11 cellular contexts compared by ENCODE assay signal in the genomic region with DNA sequence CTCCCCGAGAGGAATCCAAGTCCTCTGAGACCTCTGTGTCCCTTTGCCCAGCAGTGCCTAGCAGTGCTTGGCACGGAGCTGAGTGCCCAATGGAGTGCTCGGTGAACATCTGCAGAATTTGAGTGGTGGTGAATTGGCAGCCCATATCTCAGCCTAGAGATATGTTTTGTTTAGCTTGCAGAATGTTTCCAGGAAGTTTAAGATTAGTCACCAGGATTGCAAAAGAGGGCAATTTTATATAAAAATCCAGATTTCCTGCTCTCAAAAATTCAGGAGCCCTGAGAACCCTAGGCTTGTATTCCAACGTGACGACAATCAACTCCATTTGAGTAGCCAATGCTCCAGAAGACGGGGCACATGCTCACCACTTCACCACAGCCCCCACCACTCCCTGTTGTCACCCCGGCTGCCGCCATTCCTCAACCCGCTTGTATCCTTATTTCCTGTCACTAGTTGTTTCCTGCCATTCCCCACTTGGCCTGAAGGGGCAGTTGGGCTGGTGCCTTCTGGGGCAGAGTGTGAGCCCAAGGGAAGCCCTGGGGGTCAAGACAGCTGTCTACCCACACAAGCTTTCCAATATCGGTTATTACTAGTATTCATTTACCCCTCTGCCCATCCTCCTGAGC.
A peak's percentile ranks its signal among the peaks of the same experiment; 100 is the strongest.
DNase-seq lines count a peak whose midpoint lies in the region; ATAC-seq and TF ChIP-seq lines count a peak whose summit lies in the region.
"Had no signal": no experiment of that assay in that cellular context is flagged by ENCODE, and none has a peak within 500 bp of the region (broad histone marks: within the 10 kb centered on the region; RNA-seq: fewer than 3 reads in every experiment).

No MANE protein-coding gene starts in this region.

- no peak overlapping the region for H3K4me2 ChIP-seq in SK-N-SH

- TF ChIP-seq RAD21 in SK-N-SH (IDR thresholded peaks at IDR 0.05; ENCODE audit: low read length) = no peak

- no peak overlapping the region for H3K9ac ChIP-seq in SK-N-SH

- H3K4me1 ChIP-seq in A673 (ENCODE audit: insufficient read depth, low read length, poor library complexity, severe bottlenecking) (no peaks in the 10 kb centered on the region), SK-N-SH (ENCODE audit: control insufficient read depth in 1 of 2, insufficient read depth in 2 of 2, low read depth in 1 of 2, low read length in 1 of 2) (peaks cover 0 to 20% of the 10 kb centered on the region in 2 experiments; a peak in 1 of 4 replicates)

- POLR2A ChIA-PET in A673 (lab: Charles Lee; ENCODE audit: low non-redundant PET) = no interaction called here
- POLR2A ChIA-PET in SK-N-SH (lab: Yijun Ruan, JAX) = no interaction called here

- TF ChIP-seq EP300 in SK-N-SH (IDR thresholded peaks at IDR 0.05; ENCODE audit: borderline replicate concordance in 1 of 2, low read depth in 1 of 2, low read length in 1 of 2) = no peak

- no peaks in the 10 kb centered on the region for H3K36me3 ChIP-seq in A673 (ENCODE audit: insufficient read depth, low read length, poor library complexity, severe bottlenecking)
- no peaks in the 10 kb centered on the region for H3K36me3 ChIP-seq in SK-N-SH (replicated peaks in 1 of 2; ENCODE audit: control insufficient read depth in 1 of 2, insufficient read depth in 2 of 2, low read length in 1 of 2)

- H3K4me3 ChIP-seq in A673 (ENCODE audit: low read depth, low read length, poor library complexity, severe bottlenecking) = no peak overlapping the region
- H3K4me3 ChIP-seq in SK-N-SH (ENCODE audit: low read depth in 2 of 2, low read length in 1 of 2) = no peak overlapping the region

- no peaks in the 10 kb centered on the region for H3K79me2 ChIP-seq in SK-N-SH (ENCODE audit: insufficient read depth)

- H3K27ac Mint-ChIP-seq in activated CD8-positive, alpha-beta memory T cell treated with anti-CD3 and anti-CD28 coated beads, Interleukin-2, amount 10 ng/mL, durations not matched to agents 7 days and 5 days = no peak overlapping the region
- no peak overlapping the region for H3K27ac Mint-ChIP-seq in activated naive CD4-positive, alpha-beta T cell treated with anti-CD3 and anti-CD28 coated beads, Interleukin-2, amount 50 U/mL, for 72 hours

- H3K27me3 ChIP-seq in A673 (replicated peaks; ENCODE audit: insufficient read depth, low read depth, low read length, poor library complexity) (no peaks in the 10 kb centered on the region), SK-N-SH (ENCODE audit: insufficient read depth) (peaks cover 5% of the 10 kb centered on the region)

- H4K20me1 ChIP-seq in SK-N-SH (ENCODE audit: insufficient read depth) = no peaks in the 10 kb centered on the region

- no peak overlapping the region for H3K27ac ChIP-seq in A673 (ENCODE audit: low read depth, low read length, poor library complexity, severe bottlenecking)
- H3K27ac ChIP-seq in SK-N-SH (ENCODE audit: low read depth in 2 of 2, low read length in 1 of 2) = no peak overlapping the region

- no peak overlapping the region for H2AFZ ChIP-seq in SK-N-SH (ENCODE audit: low read depth)

- CTCF ChIA-PET in A673 (lab: Charles Lee) (no interaction called here), SK-N-SH (lab: Yijun Ruan, JAX) (interaction anchor here (1.0 to 2.9 kb wide), 9 partner anchors 9 to 161 kb away, joined by 3 to 27 read pairs (median 4); a partner anchor contains a TSS)
- CTCF ChIA-PET in activated CD8-positive, alpha-beta memory T cell treated with anti-CD3 and anti-CD28 coated beads, Interleukin-2, amount 10 ng/mL, durations not matched to agents 7 days and 5 days (lab: Charles Lee) = no interaction called here

- DNase-seq in A673 (ENCODE audit: low spot score) = peak; percentile 33
- peak; percentile 9 for DNase-seq in GM13977 (ENCODE audit: low spot score)
- DNase-seq in SK-N-SH = no peak
- DNase-seq in hepatic stellate cell (ENCODE audit: low spot score) = peak; percentile 63
- no peak for DNase-seq in activated CD8-positive, alpha-beta memory T cell treated with anti-CD3 and anti-CD28 coated beads, Interleukin-2, amount 10 ng/mL, durations not matched to agents 7 days and 5 days
- DNase-seq in activated naive CD4-positive, alpha-beta T cell treated with anti-CD3 and anti-CD28 coated beads, Interleukin-2, amount 50 U/mL, for 72 hours (ENCODE audit: low spot score in 2 of 2) = no peak
- DNase-seq: DMS153, GOT3, midbrain had no signal

- H3K9me3 ChIP-seq in A673 (ENCODE audit: low read depth, low read length, poor library complexity, severe bottlenecking) (no peaks in the 10 kb centered on the region), SK-N-SH (no peaks in the 10 kb centered on the region)

- in situ Hi-C loops in GM13977 (cut with MboI; ENCODE audit: low pct_unique_long_range_greater_than_20kb, low sequenced_read_pairs, unreplicated experiment) = no loop called here

- no peaks in the 10 kb centered on the region for H3K9me2 ChIP-seq in SK-N-SH

- no peaks in the 10 kb centered on the region for H3K27me3 Mint-ChIP-seq in activated CD8-positive, alpha-beta memory T cell treated with anti-CD3 and anti-CD28 coated beads, Interleukin-2, amount 10 ng/mL, durations not matched to agents 7 days and 5 days

- H3F3A ChIP-seq in SK-N-SH (replicated peaks; ENCODE audit: insufficient read depth) = no peaks in the 10 kb centered on the region

- no TSS peak for BruUV-seq in A673 (replicated peaks; lab: Mats Ljungman, UMichigan)

- TF ChIP-seq CTCF in A673 (conservative IDR thresholded peaks at IDR 0.05; ENCODE audit: low read depth, low read length) = peak; percentile 32
- TF ChIP-seq CTCF in GM13977 (IDR thresholded peaks at IDR 0.05; ENCODE audit: extremely low read depth, insufficient read depth, missing control alignments) = peak; percentile 34
- peak; percentile 48 for TF ChIP-seq CTCF in SK-N-SH (IDR thresholded peaks at IDR 0.05)

- no peaks in the 10 kb centered on the region for H3K4me1 Mint-ChIP-seq in activated CD8-positive, alpha-beta memory T cell treated with anti-CD3 and anti-CD28 coated beads, Interleukin-2, amount 10 ng/mL, durations not matched to agents 7 days and 5 days

- H3K4me3 Mint-ChIP-seq in activated CD8-positive, alpha-beta memory T cell treated with anti-CD3 and anti-CD28 coated beads, Interleukin-2, amount 10 ng/mL, durations not matched to agents 7 days and 5 days = no peak overlapping the region

- intact Hi-C loops in A673 (cut with micrococcal nuclease; ENCODE audit: unreplicated experiment) = no loop called here

- WGBS in SK-N-SH (ENCODE audit: low lambda C conversion rate) = 37% methylated on average over 9 of the region's 10 CpGs

- ATAC-seq in HG03135 (IDR thresholded peaks at IDR 0.05; ENCODE audit: unreplicated experiment) = no peak
- no peak for ATAC-seq in activated CD8-positive, alpha-beta memory T cell treated with anti-CD3 and anti-CD28 coated beads, Interleukin-2, amount 10 ng/mL, durations not matched to agents 7 days and 5 days
- ATAC-seq in activated naive CD4-positive, alpha-beta T cell treated with anti-CD3 and anti-CD28 coated beads, Interleukin-2, amount 50 U/mL, for 72 hours = no peak
- ATAC-seq in HG03432 (IDR thresholded peaks at IDR 0.05; ENCODE audit: unreplicated experiment) = no peak

- H3K36me3 Mint-ChIP-seq in activated CD8-positive, alpha-beta memory T cell treated with anti-CD3 and anti-CD28 coated beads, Interleukin-2, amount 10 ng/mL, durations not matched to agents 7 days and 5 days = no peaks in the 10 kb centered on the region
- H3K36me3 Mint-ChIP-seq in activated naive CD4-positive, alpha-beta T cell treated with anti-CD3 and anti-CD28 coated beads, Interleukin-2, amount 50 U/mL, for 72 hours = no peaks in the 10 kb centered on the region

- H3K9me3 Mint-ChIP-seq in activated CD8-positive, alpha-beta memory T cell treated with anti-CD3 and anti-CD28 coated beads, Interleukin-2, amount 10 ng/mL, durations not matched to agents 7 days and 5 days (ENCODE audit: low read depth) = no peaks in the 10 kb centered on the region
- H3K9me3 Mint-ChIP-seq in activated naive CD4-positive, alpha-beta T cell treated with anti-CD3 and anti-CD28 coated beads, Interleukin-2, amount 50 U/mL, for 72 hours = no peaks in the 10 kb centered on the region

TF ChIP-seq in SK-N-SH, 30 proteins besides CTCF, POLR2A, EP300 and RAD21:
- no peak for TF ChIP-seq MXI1 (IDR thresholded peaks at IDR 0.05; ENCODE audit: low read depth, low read length)
- TF ChIP-seq, protein P1, sequence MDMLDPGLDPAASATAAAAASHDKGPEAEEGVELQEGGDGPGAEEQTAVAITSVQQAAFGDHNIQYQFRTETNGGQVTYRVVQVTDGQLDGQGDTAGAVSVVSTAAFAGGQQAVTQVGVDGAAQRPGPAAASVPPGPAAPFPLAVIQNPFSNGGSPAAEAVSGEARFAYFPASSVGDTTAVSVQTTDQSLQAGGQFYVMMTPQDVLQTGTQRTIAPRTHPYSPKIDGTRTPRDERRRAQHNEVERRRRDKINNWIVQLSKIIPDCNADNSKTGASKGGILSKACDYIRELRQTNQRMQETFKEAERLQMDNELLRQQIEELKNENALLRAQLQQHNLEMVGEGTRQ (IDR thresholded peaks at IDR 0.05; ENCODE audit: borderline replicate concordance, low read depth, low read length) = no peak
- TF ChIP-seq MEF2A (IDR thresholded peaks at IDR 0.05; ENCODE audit: borderline replicate concordance, low read depth) = no peak
- no peak for TF ChIP-seq NRF1 (IDR thresholded peaks at IDR 0.05; ENCODE audit: low read depth, low read length)
- TF ChIP-seq, protein P2, sequence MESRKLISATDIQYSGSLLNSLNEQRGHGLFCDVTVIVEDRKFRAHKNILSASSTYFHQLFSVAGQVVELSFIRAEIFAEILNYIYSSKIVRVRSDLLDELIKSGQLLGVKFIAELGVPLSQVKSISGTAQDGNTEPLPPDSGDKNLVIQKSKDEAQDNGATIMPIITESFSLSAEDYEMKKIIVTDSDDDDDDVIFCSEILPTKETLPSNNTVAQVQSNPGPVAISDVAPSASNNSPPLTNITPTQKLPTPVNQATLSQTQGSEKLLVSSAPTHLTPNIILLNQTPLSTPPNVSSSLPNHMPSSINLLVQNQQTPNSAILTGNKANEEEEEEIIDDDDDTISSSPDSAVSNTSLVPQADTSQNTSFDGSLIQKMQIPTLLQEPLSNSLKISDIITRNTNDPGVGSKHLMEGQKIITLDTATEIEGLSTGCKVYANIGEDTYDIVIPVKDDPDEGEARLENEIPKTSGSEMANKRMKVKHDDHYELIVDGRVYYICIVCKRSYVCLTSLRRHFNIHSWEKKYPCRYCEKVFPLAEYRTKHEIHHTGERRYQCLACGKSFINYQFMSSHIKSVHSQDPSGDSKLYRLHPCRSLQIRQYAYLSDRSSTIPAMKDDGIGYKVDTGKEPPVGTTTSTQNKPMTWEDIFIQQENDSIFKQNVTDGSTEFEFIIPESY (IDR thresholded peaks at IDR 0.05; ENCODE audit: borderline replicate concordance, low read depth) = no peak
- TF ChIP-seq RFX5 (IDR thresholded peaks at IDR 0.05; ENCODE audit: low read length) = no peak
- no peak for TF ChIP-seq TEAD4 (IDR thresholded peaks at IDR 0.05; ENCODE audit: borderline replicate concordance, insufficient read depth)
- TF ChIP-seq RXRA (IDR thresholded peaks at IDR 0.05; ENCODE audit: borderline replicate concordance, low read depth) = no peak
- no peak for TF ChIP-seq GATA2 (CRISPR knock-in tag; IDR thresholded peaks at IDR 0.05)
- TF ChIP-seq NFIC (IDR thresholded peaks at IDR 0.05; ENCODE audit: borderline replicate concordance) = no peak

Comparison
In these comparisons a context has a peak if more than half of its experiments do, and no peak if none do; other contexts are left out.
1. DNase-seq: peak in A673 (single experiment), GM13977 (single experiment) and hepatic stellate cell (single experiment); none in SK-N-SH (single experiment), activated CD8-positive, alpha-beta memory T cell treated with anti-CD3 and anti-CD28 coated beads, Interleukin-2, amount 10 ng/mL, durations not matched to agents 7 days and 5 days (single experiment) and activated naive CD4-positive, alpha-beta T cell treated with anti-CD3 and anti-CD28 coated beads, Interleukin-2, amount 50 U/mL, for 72 hours (0 of 2).
2. Peak in every context shown above with its lines, with median percentiles within 50 percentile points of each other: CTCF ChIP-seq.